ENCODE assay signal across 1 cellular context in genomic region chr1:116314305-116314919, GRCh38.
TF ChIP-seq lines count a peak whose summit lies in the region.

No MANE protein-coding gene starts in this region.

TF ChIP-seq in K562, 482 proteins besides CTCF, POLR2A, EP300 and RAD21 (continued from another document):
- no peak for TF ChIP-seq FOXP4 (CRISPR knock-in tag; IDR thresholded peaks at IDR 0.05; ENCODE audit: borderline replicate concordance)
- TF ChIP-seq CEBPB (tag; IDR thresholded peaks at IDR 0.05), result peak; percentile 46
